ENCODE assay signal across 8 cellular contexts in the genomic region with DNA sequence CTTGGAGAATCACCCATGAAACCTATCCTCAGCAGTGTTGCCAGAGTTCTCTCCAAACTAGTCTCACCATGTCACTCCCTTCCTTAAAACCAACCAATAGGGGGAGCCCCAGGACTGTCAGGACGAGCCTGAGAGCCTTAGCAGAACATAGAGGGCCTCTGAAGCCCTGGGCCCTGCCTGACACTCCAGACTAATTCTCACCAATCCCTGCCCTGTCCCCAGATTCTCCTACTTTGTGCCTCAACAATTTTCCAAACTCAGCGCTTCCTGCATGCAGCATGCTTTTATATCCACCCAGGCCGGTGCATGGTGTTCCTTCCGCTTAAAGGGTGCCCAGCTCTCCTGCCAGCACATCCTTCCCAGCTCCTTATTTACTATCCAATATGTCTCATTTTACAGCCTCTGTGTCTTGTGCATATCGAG. TPM values are rescaled to one million over a fixed set of nuclear protein-coding genes. Genes with fewer than 3 reads are reported as not detected.
DNase-seq lines count a peak whose midpoint lies in the region; ATAC-seq, FAIRE-seq and TF ChIP-seq lines count a peak whose summit lies in the region.

No MANE protein-coding gene starts in this region.

- in situ Hi-C loops in astrocyte of the spinal cord (cut with HindIII; ENCODE audit: low sequenced_read_pairs), result no loop called here

- POLR2A ChIA-PET in AG04449 (lab: Yijun Ruan, JAX), result no interaction called here

- peak; percentile 38 for FAIRE-seq in GM12891 (lab: Jason Lieb, UNC)

- TF ChIP-seq POLR2A in GM12891 (IDR thresholded peaks at IDR 0.05; ENCODE audit: low read depth, low read length), result no peak

- H3K27me3 Mint-ChIP-seq in stimulated activated naive B cell treated with anti-CD40 and anti-IgM and Interleukin-4, amounts not matched to agents 10 μg/mL and 1 μg/mL and 100 μg/mL, for 72 hours, result no peaks in the 10 kb centered on the region

- no peak overlapping the region for H3K4me3 Mint-ChIP-seq in stimulated activated naive B cell treated with anti-CD40 and anti-IgM and Interleukin-4, amounts not matched to agents 10 μg/mL and 1 μg/mL and 100 μg/mL, for 72 hours

- DNase-seq in AG04449 (ENCODE audit: low read depth, low spot score) (no peak), GM12891 (ENCODE audit: insufficient read length, low spot score) (no peak), NCI-H69 (lab: John Stamatoyannopoulos, UW) (peak; percentile 65), astrocyte of the spinal cord (ENCODE audit: low read depth, low spot score) (peak; percentile 71), iris pigment epithelial cell (ENCODE audit: low read depth) (peak; percentile 75), epidermal melanocyte (ENCODE audit: insufficient read length, low spot score) (no peak)
- peak; percentile 9 for DNase-seq in stimulated activated naive B cell treated with anti-CD40 and anti-IgM and Interleukin-4, amounts not matched to agents 10 μg/mL and 1 μg/mL and 100 μg/mL, for 72 hours

- H3K36me3 Mint-ChIP-seq in stimulated activated naive B cell treated with anti-CD40 and anti-IgM and Interleukin-4, amounts not matched to agents 10 μg/mL and 1 μg/mL and 100 μg/mL, for 72 hours, result no peaks in the 10 kb centered on the region

- H3K4me1 Mint-ChIP-seq in stimulated activated naive B cell treated with anti-CD40 and anti-IgM and Interleukin-4, amounts not matched to agents 10 μg/mL and 1 μg/mL and 100 μg/mL, for 72 hours, result no peaks in the 10 kb centered on the region

- H3K4me3 ChIP-seq in AG04449 (ENCODE audit: low read depth, low read length) (no peak overlapping the region), astrocyte of the spinal cord (ENCODE audit: low read depth, low read length) (no peak overlapping the region)

- ATAC-seq in HG03565 (IDR thresholded peaks at IDR 0.05; ENCODE audit: unreplicated experiment), result peak; percentile 71
- peak; percentile 71 to 90 for ATAC-seq in stimulated activated naive B cell treated with anti-CD40 and anti-IgM and Interleukin-4, amounts not matched to agents 10 μg/mL and 1 μg/mL and 100 μg/mL, for 72 hours (replicated peaks)

- TF ChIP-seq CTCF in AG04449 (IDR thresholded peaks at IDR 0.05; ENCODE audit: insufficient read depth, low read length, missing control alignments) (peak; percentile 58), astrocyte of the spinal cord (IDR thresholded peaks at IDR 0.05; ENCODE audit: low read depth, low read length) (peak; percentile 75)

- CTCF ChIA-PET in AG04449 (lab: Yijun Ruan, JAX), result interaction anchor here (1.0 kb wide), 1 partner anchor 126 kb away, joined by 3 read pairs; no protein-coding TSS in a partner anchor

- no peak overlapping the region for H3K27ac Mint-ChIP-seq in stimulated activated naive B cell treated with anti-CD40 and anti-IgM and Interleukin-4, amounts not matched to agents 10 μg/mL and 1 μg/mL and 100 μg/mL, for 72 hours

- no peaks in the 10 kb centered on the region for H3K9me3 Mint-ChIP-seq in stimulated activated naive B cell treated with anti-CD40 and anti-IgM and Interleukin-4, amounts not matched to agents 10 μg/mL and 1 μg/mL and 100 μg/mL, for 72 hours

TF ChIP-seq in GM12891, 5 proteins besides CTCF, POLR2A, EP300 and RAD21:
- no peak for TF ChIP-seq SPI1 (IDR thresholded peaks at IDR 0.05; ENCODE audit: low read depth, low read length)
- TF ChIP-seq POU2F2 (IDR thresholded peaks at IDR 0.05; ENCODE audit: low read depth, low read length), result no peak
- no peak for TF ChIP-seq POLR2AphosphoS5 (IDR thresholded peaks at IDR 0.05; ENCODE audit: low read depth, low read length)
- TF ChIP-seq TAF1 (IDR thresholded peaks at IDR 0.05; ENCODE audit: low read depth, low read length), result no peak
- no peak for TF ChIP-seq PAX5 (IDR thresholded peaks at IDR 0.05; ENCODE audit: insufficient read depth, low read length, severe bottlenecking)

RNA-seq across cellular contexts. Expression of a gene that starts 42.7 kb away (rescaled TPM):
- polyA plus RNA-seq in GM12891 (2012; ENCODE audit: low read depth, missing spikeins), result not detected

Comparison
In these comparisons a context has a peak if more than half of its experiments do, and no peak if none do; other contexts are left out.
1. DNase-seq: peak in NCI-H69 (single experiment), astrocyte of the spinal cord (single experiment), iris pigment epithelial cell (single experiment) and stimulated activated naive B cell treated with anti-CD40 and anti-IgM and Interleukin-4, amounts not matched to agents 10 μg/mL and 1 μg/mL and 100 μg/mL, for 72 hours (single experiment); none in AG04449 (single experiment), GM12891 (single experiment) and epidermal melanocyte (single experiment).